16 cellular contexts compared by ENCODE assay signal in genomic region chr14:100134591-100134990, GRCh38.
"Had no signal": no experiment of that assay in that cellular context is flagged by ENCODE, and none has a peak within 500 bp of the region (broad histone marks: within the 10 kb centered on the region; RNA-seq: fewer than 3 reads in every experiment).

No MANE protein-coding gene starts in this region.

- H3K4me3 Mint-ChIP-seq: activated T-helper 1 cell treated with anti-CD3 and anti-CD28 coated beads, Interleukin-12 subunit alpha, Interleukin-12 subunit beta, Interleukin-2, Interleukin-4 antibody, amounts not matched to agents 30 ng/mL and 10 ng/mL and 1 ng/mL, durations not matched to agents 14 hours and 24 hours and 36 hours; endodermal cell had no signal

- DNase-seq: activated CD4-positive, alpha-beta T cell treated with anti-CD3 and anti-CD28 coated beads, Interleukin-2, amount 50 U/mL, for 4 hours; activated CD4-positive, CD25-positive, alpha-beta regulatory T cell treated with anti-CD3 and anti-CD28 coated beads, Interleukin-2, amount 50 U/mL, for 72 hours; activated CD8-positive, alpha-beta memory T cell treated with anti-CD3 and anti-CD28 coated beads, Interleukin-2, amount 50 U/mL, for 4 hours; activated naive CD4-positive, alpha-beta T cell treated with anti-CD3 and anti-CD28 coated beads, Interleukin-2, amount 50 U/mL, for 16 hours; anterior cingulate cortex; endodermal cell; erythroblast; psoas muscle; SIG-M5; stimulated activated CD4-positive, alpha-beta T cell treated with anti-CD3 and anti-CD28 coated beads, Interleukin-2, amount 100 ng/mL, for 24 hours; stimulated activated naive CD4-positive, alpha-beta T cell treated with Interleukin-2 at 50 U/mL for 16 hours; upper lobe of right lung had no signal

- H3K9me3 Mint-ChIP-seq: activated T-helper 1 cell treated with anti-CD3 and anti-CD28 coated beads, Interleukin-12 subunit alpha, Interleukin-12 subunit beta, Interleukin-2, Interleukin-4 antibody, amounts not matched to agents 30 ng/mL and 10 ng/mL and 1 ng/mL, durations not matched to agents 14 hours and 24 hours and 36 hours; endodermal cell had no signal

- H3K27ac Mint-ChIP-seq: activated T-helper 1 cell treated with anti-CD3 and anti-CD28 coated beads, Interleukin-12 subunit alpha, Interleukin-12 subunit beta, Interleukin-2, Interleukin-4 antibody, amounts not matched to agents 30 ng/mL and 10 ng/mL and 1 ng/mL, durations not matched to agents 14 hours and 24 hours and 36 hours; endodermal cell had no signal

- H3K27ac ChIP-seq: breast epithelium, psoas muscle, suprapubic skin, upper lobe of right lung had no signal

- ATAC-seq: psoas muscle, sciatic nerve, upper lobe of right lung had no signal
